In genomic region chr2:12046641-12047040, GRCh38 we compare ENCODE assay signal across 13 cellular contexts.
DNase-seq lines count a peak whose midpoint lies in the region; ATAC-seq and TF ChIP-seq lines count a peak whose summit lies in the region.
"Had no signal": no experiment of that assay in that cellular context is flagged by ENCODE, and none has a peak within 500 bp of the region (broad histone marks: within the 10 kb centered on the region; RNA-seq: fewer than 3 reads in every experiment).

No MANE protein-coding gene starts in this region.

- CTCF ChIA-PET in PC-9 (lab: Charles Lee): no interaction called here

- BruUV-seq in PC-9 (replicated peaks; lab: Mats Ljungman, UMichigan): no TSS peak

- 0 out of 2 replicates have a peak, but pooled peaks cover 6% of the 10 kb centered on the region for H3F3A ChIP-seq in PC-9 (ENCODE audit: insufficient read depth, low read depth)

- TF ChIP-seq CTCF in PC-9 (conservative IDR thresholded peaks at IDR 0.05) (no peak), fibroblast of lung (conservative IDR thresholded peaks at IDR 0.05 in 1 of 2, IDR thresholded peaks at IDR 0.05 in 1 of 2; ENCODE audit: low read depth in 1 of 2, low read length in 2 of 2) (no peak), retinal pigment epithelial cell (conservative IDR thresholded peaks at IDR 0.05; ENCODE audit: low read depth, low read length) (no peak)

- intact Hi-C loops in PC-9 (cut with micrococcal nuclease; ENCODE audit: unreplicated experiment): loop anchor here (10.0 kb wide), 1 partner anchor 128 kb away; no protein-coding TSS in a partner anchor

- H3K79me2 ChIP-seq in PC-9 (ENCODE audit: low read depth) (no peaks in the 10 kb centered on the region), fibroblast of lung (ENCODE audit: control insufficient read depth, insufficient read depth, low read length) (no peaks in the 10 kb centered on the region)

- DNase-seq in GM03348 (ENCODE audit: low spot score) (peak; percentile 86), PC-9 (peak; percentile 19 to 81), fibroblast of lung (ENCODE audit: low read depth in 2 of 2) (peak; percentile 28 to 65), retinal pigment epithelial cell (ENCODE audit: low read depth) (peak; percentile 55), NCI-H510A (lab: John Stamatoyannopoulos, UW) (no peak)
- DNase-seq: activated CD4-positive, alpha-beta T cell treated with anti-CD3 and anti-CD28 coated beads for 36 hours; activated effector memory CD4-positive, alpha-beta T cell treated with Interleukin-2 at 50 U/mL for 16 hours; ovary; stimulated activated naive CD4-positive, alpha-beta T cell had no signal

- H3K9ac ChIP-seq in fibroblast of lung (ENCODE audit: insufficient read depth, low read length): no peak overlapping the region

- H3K9me3 ChIP-seq in PC-9 (ENCODE audit: insufficient read depth, low read depth): peaks cover under 1% of the 10 kb centered on the region; the same call in 1 of the 2 replicates
- no peaks in the 10 kb centered on the region for H3K9me3 ChIP-seq in fibroblast of lung (ENCODE audit: control insufficient read depth, insufficient read depth, low read depth, low read length)
- H3K9me3 ChIP-seq: ovary, SJCRH30 had no signal

- H3K4me3 ChIP-seq in PC-9: no peak overlapping the region
- no peak overlapping the region for H3K4me3 ChIP-seq in fibroblast of lung (replicated peaks in 1 of 4; ENCODE audit: control extremely low read depth in 1 of 4, insufficient read depth in 1 of 4, low read depth in 3 of 4, low read length in 4 of 4)
- no peak overlapping the region for H3K4me3 ChIP-seq in retinal pigment epithelial cell (ENCODE audit: low read length)
- H3K4me3 ChIP-seq: ovary, SJCRH30 had no signal

- ATAC-seq in HG03135 (IDR thresholded peaks at IDR 0.05; ENCODE audit: unreplicated experiment) (no peak), GM18511 (IDR thresholded peaks at IDR 0.05; ENCODE audit: unreplicated experiment) (no peak)
- ATAC-seq: activated CD4-positive, alpha-beta T cell treated with anti-CD3 and anti-CD28 coated beads for 36 hours had no signal

- H3K9me2 ChIP-seq in PC-9 (ENCODE audit: insufficient read depth): no peaks in the 10 kb centered on the region

- H3K36me3 ChIP-seq in PC-9 (ENCODE audit: low read depth): no peaks in the 10 kb centered on the region
- H3K36me3 ChIP-seq in fibroblast of lung (ENCODE audit: control insufficient read depth, insufficient read depth, low read length): no peaks in the 10 kb centered on the region
- H3K36me3 ChIP-seq: ovary, SJCRH30 had no signal

- H3K27ac ChIP-seq in PC-9: no peak overlapping the region
- H3K27ac ChIP-seq in fibroblast of lung (ENCODE audit: insufficient read depth, low read length): no peak overlapping the region
- H3K27ac ChIP-seq: HL-60, ovary, SJCRH30 had no signal

- H3K27me3 ChIP-seq in PC-9 (ENCODE audit: insufficient read depth, low read depth) (no peaks in the 10 kb centered on the region), fibroblast of lung (ENCODE audit: control insufficient read depth, insufficient read depth, low read length) (no peaks in the 10 kb centered on the region)
- H3K27me3 ChIP-seq: ovary, SJCRH30 had no signal

- POLR2A ChIA-PET in PC-9 (lab: Charles Lee; ENCODE audit: unreplicated experiment): interaction anchor here (0.6 kb wide), 1 partner anchor 8 kb away, joined by 3 read pairs; no protein-coding TSS in a partner anchor

- H3K4me2 ChIP-seq in PC-9 (peak overlapping the region; percentile 12; the same call in 1 of the 2 replicates), fibroblast of lung (ENCODE audit: extremely low read depth, insufficient read depth, low read length) (peak overlapping the region; percentile 41)

- no peak overlapping the region for H2AFZ ChIP-seq in PC-9
- H2AFZ ChIP-seq in fibroblast of lung (ENCODE audit: low read length): no peak overlapping the region

- no peaks in the 10 kb centered on the region for H4K20me1 ChIP-seq in PC-9 (ENCODE audit: insufficient read depth)
- H4K20me1 ChIP-seq in fibroblast of lung (ENCODE audit: control insufficient read depth, extremely low read depth, insufficient read depth, low read length): no peaks in the 10 kb centered on the region

- H3K4me1 ChIP-seq in PC-9 (replicated peaks; ENCODE audit: insufficient read depth) (peaks cover 28% of the 10 kb centered on the region), fibroblast of lung (ENCODE audit: control insufficient read depth, extremely low read depth, insufficient read depth, low read length) (peaks cover 9% of the 10 kb centered on the region)
